19 cellular contexts compared by ENCODE assay signal in the genomic region with DNA sequence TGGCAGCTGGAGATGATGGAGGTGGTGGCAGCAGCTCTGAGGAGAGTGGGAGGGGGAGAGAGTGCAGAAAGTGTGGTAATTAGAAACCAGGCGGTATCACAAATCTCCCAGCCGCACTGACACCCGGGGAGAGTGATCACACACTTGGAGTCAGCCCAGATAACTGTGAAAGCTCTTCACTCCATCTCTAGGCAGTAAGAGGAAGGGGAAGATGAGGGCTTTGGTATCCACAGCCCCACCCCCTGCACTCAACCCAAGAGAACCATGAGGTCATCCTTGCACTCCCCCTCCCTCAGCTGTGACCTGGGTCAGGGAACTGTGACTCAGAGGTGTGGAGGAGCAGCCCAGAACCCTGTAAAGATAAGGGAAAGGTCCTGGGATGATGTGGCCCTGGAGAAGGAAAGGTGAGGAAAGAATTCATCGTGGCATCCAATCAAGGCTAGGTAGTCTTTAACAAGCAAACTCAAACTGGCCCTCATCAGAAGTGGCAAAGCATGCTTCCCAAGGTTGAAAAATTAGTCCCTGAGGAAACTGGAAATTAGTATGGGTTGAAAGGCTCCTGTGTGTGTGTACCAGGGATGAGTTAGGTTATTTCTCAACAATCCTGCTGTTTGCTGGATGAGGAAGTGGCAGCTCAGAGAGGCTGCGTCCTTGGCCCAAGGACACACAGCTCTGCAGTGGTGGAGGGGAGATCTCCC.
DNase-seq lines count a peak whose midpoint lies in the region; ATAC-seq and TF ChIP-seq lines count a peak whose summit lies in the region.
"Had no signal": no experiment of that assay in that cellular context is flagged by ENCODE, and none has a peak within 500 bp of the region (broad histone marks: within the 10 kb centered on the region; RNA-seq: fewer than 3 reads in every experiment).

No MANE protein-coding gene starts in this region.

- no peaks in the 10 kb centered on the region for H3K4me1 ChIP-seq in suprapubic skin
- H3K4me1 ChIP-seq: Peyer's patch, spleen had no signal

- DNase-seq in DMS 273 (lab: John Stamatoyannopoulos, UW; ENCODE audit: unreplicated experiment) (peak; percentile 51), DMS 273 treated with DMSO at 0.1 percent for 48 hours (lab: John Stamatoyannopoulos, UW) (no peak), NCI-H1694 treated with DMSO at 0.1 percent for 48 hours (lab: John Stamatoyannopoulos, UW) (peak; percentile 17), RPMI7951 (ENCODE audit: low read depth) (peak; percentile 5), left kidney (ENCODE audit: low read depth, low spot score) (peak; percentile 92), suprapubic skin (ENCODE audit: low spot score in 2 of 2) (no peak), GM03348 (ENCODE audit: low spot score) (no peak)
- DNase-seq: activated CD4-positive, alpha-beta T cell treated with anti-CD3 and anti-CD28 coated beads, Interleukin-2, amount 10 ng/mL, durations not matched to agents 24 days and 14 days; activated T-cell treated with anti-CD3 and anti-CD28 coated beads, Interleukin-2, amount 50 U/mL, for 24 hours; EL; left colon; NCI-H226; Peyer's patch; spleen; T-helper 17 cell had no signal

- no peak overlapping the region for H3K4me3 ChIP-seq in suprapubic skin
- H3K4me3 ChIP-seq: hepatocyte, Peyer's patch, spleen had no signal

- no peak for TF ChIP-seq CTCF in suprapubic skin (IDR thresholded peaks at IDR 0.05)

- H3K27ac ChIP-seq in suprapubic skin = no peak overlapping the region
- H3K27ac ChIP-seq: 22Rv1, hepatocyte, HL-60, Peyer's patch, spleen had no signal

- ATAC-seq in HG03565 (IDR thresholded peaks at IDR 0.05; ENCODE audit: unreplicated experiment) = no peak
- ATAC-seq: left colon, T-helper 17 cell had no signal

- WGBS in suprapubic skin = 38% methylated on average over 5 of the region's 5 CpGs

- no peak for TF ChIP-seq POLR2A in suprapubic skin (IDR thresholded peaks at IDR 0.05)

- no peaks in the 10 kb centered on the region for H3K36me3 ChIP-seq in suprapubic skin
- H3K36me3 ChIP-seq: Peyer's patch, spleen had no signal

- no peak for TF ChIP-seq EP300 in suprapubic skin (IDR thresholded peaks at IDR 0.05)

- peaks cover 33% of the 10 kb centered on the region for H3K27me3 ChIP-seq in suprapubic skin
- H3K27me3 ChIP-seq: Peyer's patch had no signal

- no peaks in the 10 kb centered on the region for H3K9me3 ChIP-seq in suprapubic skin

Comparison
In these comparisons a context has a peak if more than half of its experiments do, and no peak if none do; other contexts are left out.
1. DNase-seq: peak in DMS 273 (single experiment), NCI-H1694 treated with DMSO at 0.1 percent for 48 hours (single experiment), RPMI7951 (single experiment) and left kidney (single experiment); none in DMS 273 treated with DMSO at 0.1 percent for 48 hours (single experiment), suprapubic skin (0 of 2) and GM03348 (single experiment).